ENCODE assay signal across 32 cellular contexts in genomic region chr6:36717871-36718540, GRCh38. TPM values are rescaled to one million over a fixed set of nuclear protein-coding genes. Genes with fewer than 3 reads are reported as not detected.
DNase-seq lines count a peak whose midpoint lies in the region; ATAC-seq, FAIRE-seq and TF ChIP-seq lines count a peak whose summit lies in the region.
"Had no signal": no experiment of that assay in that cellular context is flagged by ENCODE, and none has a peak within 500 bp of the region (broad histone marks: within the 10 kb centered on the region; RNA-seq: fewer than 3 reads in every experiment).

No MANE protein-coding gene starts in this region.

- no peak overlapping the region for H3K18ac ChIP-seq in H1 (ENCODE audit: extremely low read depth, low read length)

- no peak overlapping the region for H2AK5ac ChIP-seq in H1 (ENCODE audit: low read depth, low read length)

- 72% methylated on average over 9 of the region's 12 CpGs; no CpG with 5 or more reads in 1 of the 2 experiments for WGBS in H1 (ENCODE audit: extremely low coverage in 1 of 2, insufficient coverage in 1 of 2, insufficient read length in 1 of 2, insufficient replicate concordance in 2 of 2, low coverage in 1 of 2, low lambda C conversion rate in 2 of 2, missing lambda C conversion rate in 1 of 2), 2 experiments

- no peak overlapping the region for H4K91ac ChIP-seq in H1 (replicated peaks; ENCODE audit: insufficient read length, low read length)

- H2BK120ac ChIP-seq in H1 (replicated peaks; ENCODE audit: low read depth, low read length) = no peak overlapping the region

- H2BK12ac ChIP-seq in H1 (ENCODE audit: low read depth, low read length) = no peak overlapping the region

- H3K79me2 ChIP-seq in H1 (ENCODE audit: control insufficient read depth in 1 of 2, insufficient read depth in 2 of 2, low read length in 2 of 2) = no peaks in the 10 kb centered on the region
- H3K79me2 ChIP-seq: hepatocyte had no signal

- H3K36me3 ChIP-seq in BLaER1 (no peaks in the 10 kb centered on the region), H1 (ENCODE audit: control insufficient read depth in 2 of 4, insufficient read depth in 4 of 4, low read length in 3 of 4) (no peaks in the 10 kb centered on the region)
- H3K36me3 ChIP-seq: brain microvascular endothelial cell, gastrocnemius medialis, pancreas, tibial nerve had no signal

- no peaks in the 10 kb centered on the region for H3K9me3 ChIP-seq in BLaER1
- H3K9me3 ChIP-seq in H1 (ENCODE audit: insufficient read depth in 2 of 2, low read depth in 1 of 2, low read length in 1 of 2) = no peaks in the 10 kb centered on the region
- H3K9me3 ChIP-seq: Caco-2, gastrocnemius medialis, pancreas, tibial nerve had no signal

- no peak overlapping the region for H2BK20ac ChIP-seq in H1 (ENCODE audit: low read length)

- no peak overlapping the region for H2BK15ac ChIP-seq in H1 (ENCODE audit: low read length)

- no peak overlapping the region for H2BK5ac ChIP-seq in H1 (ENCODE audit: low read depth, low read length)

- ATAC-seq in GM18858 (IDR thresholded peaks at IDR 0.05; ENCODE audit: unreplicated experiment) (no peak), left cardiac atrium (no peak)
- ATAC-seq: activated CD8-positive, alpha-beta memory T cell treated with anti-CD3 and anti-CD28 coated beads, Interleukin-2, amount 10 ng/mL, durations not matched to agents 7 days and 5 days; activated T-cell treated with anti-CD3 and anti-CD28 coated beads, Interleukin-2, amount 50 U/mL, for 4 hours; gastrocnemius medialis; pancreas; stimulated activated naive CD8-positive, alpha-beta T cell treated with anti-CD3 and anti-CD28 coated beads, Interleukin-15, amount 100 ng/mL, for 72 hours; WTC11 had no signal

- TF ChIP-seq CTCF in H1 (IDR thresholded peaks at IDR 0.05; ENCODE audit: control extremely low read depth in 1 of 3, insufficient read depth in 1 of 3, low read depth in 1 of 3, low read length in 3 of 3) = no peak

- no peak for TF ChIP-seq RAD21 in H1 (IDR thresholded peaks at IDR 0.05 in 1 of 2, conservative IDR thresholded peaks at IDR 0.05 in 1 of 2; ENCODE audit: low read depth in 2 of 2, low read length in 2 of 2)

- H3K23me2 ChIP-seq in H1 (ENCODE audit: low read depth, low read length) = no peaks in the 10 kb centered on the region

- TF ChIP-seq EP300 in H1 (IDR thresholded peaks at IDR 0.05; ENCODE audit: borderline replicate concordance in 1 of 2, low read depth in 2 of 2, low read length in 2 of 2) = no peak

- intact Hi-C loops in posterior vena cava (cut with DNase I) = no loop called here
- intact Hi-C loops in left cardiac atrium (cut with DNase I) = no loop called here

- H2AFZ ChIP-seq in H1 (ENCODE audit: low read length) = no peak overlapping the region
- H2AFZ ChIP-seq: hepatocyte had no signal

- TF ChIP-seq POLR2A in H1 (IDR thresholded peaks at IDR 0.05; ENCODE audit: control extremely low read depth in 1 of 2, low read depth in 2 of 2, low read length in 2 of 2) = no peak

- H3K4me2 ChIP-seq in BLaER1 (peak overlapping the region; percentile 74), H1 (ENCODE audit: insufficient read depth in 1 of 2, low read depth in 2 of 2, low read length in 2 of 2) (no peak overlapping the region)
- H3K4me2 ChIP-seq: hepatocyte, smooth muscle cell had no signal

- no peak overlapping the region for H3K23ac ChIP-seq in H1 (ENCODE audit: insufficient read length)

- H3K79me1 ChIP-seq in H1 (ENCODE audit: low read depth, low read length) = no peaks in the 10 kb centered on the region; the same call in 1 of the 2 replicates

- H3K14ac ChIP-seq in H1 (ENCODE audit: insufficient read length) = no peak overlapping the region

- H4K20me1 ChIP-seq in BLaER1 = no peaks in the 10 kb centered on the region
- H4K20me1 ChIP-seq in H1 (replicated peaks in 1 of 2; ENCODE audit: control insufficient read depth in 1 of 2, insufficient read depth in 2 of 2, low read length in 2 of 2) = no peaks in the 10 kb centered on the region

- H3K27ac ChIP-seq in BLaER1 = peak overlapping the region; percentile 45; the same call in 1 of the 2 replicates
- no peak overlapping the region for H3K27ac ChIP-seq in H1 (ENCODE audit: low read depth, low read length)
- H3K27ac ChIP-seq: brain microvascular endothelial cell, gastrocnemius medialis, hepatocyte, pancreas, tibial nerve had no signal

- no peak for FAIRE-seq in H1 (lab: Jason Lieb, UNC)
- FAIRE-seq: pancreas had no signal

- POLR2A ChIA-PET in H1 (lab: Charles Lee; ENCODE audit: partially characterized antibody) = interaction anchor here (1.5 kb wide), 1 partner anchor 109 kb away, joined by 7 read pairs; no protein-coding TSS in a partner anchor

- H3K4me1 ChIP-seq in BLaER1 (peaks cover 66% of the 10 kb centered on the region), H1 (replicated peaks in 1 of 4; ENCODE audit: control insufficient read depth in 3 of 4, insufficient read depth in 4 of 4, low read length in 3 of 4) (peaks cover 0 to 9% (median 6%) of the 10 kb centered on the region in 4 experiments; a peak in 5 of 7 replicates)
- H3K4me1 ChIP-seq: Caco-2, gastrocnemius medialis, pancreas, tibial nerve had no signal

- no peak overlapping the region for H3K56ac ChIP-seq in H1 (replicated peaks; ENCODE audit: insufficient read length, low read depth, low read length)

- no peak overlapping the region for H3K4me3 ChIP-seq in BLaER1
- no peak overlapping the region for H3K4me3 ChIP-seq in H1 (ENCODE audit: extremely low read depth in 1 of 4, insufficient read depth in 2 of 4, low read depth in 3 of 4, low read length in 4 of 4)
- H3K4me3 ChIP-seq: gastrocnemius medialis, hepatocyte, pancreas, smooth muscle cell, tibial nerve had no signal

- H3K9ac ChIP-seq in BLaER1 (0 out of 2 replicates have a peak overlapping the region, but pooled peaks have one; percentile 38), H1 (replicated peaks in 1 of 4; ENCODE audit: extremely low read depth in 1 of 4, low read depth in 3 of 4, low read length in 3 of 4) (no peak overlapping the region)

- H4K5ac ChIP-seq in H1 (ENCODE audit: insufficient read length, low read depth, low read length) = no peak overlapping the region

- CTCF ChIA-PET in H1 (lab: Charles Lee; ENCODE audit: partially characterized antibody) = interaction anchor here (0.6 to 5.5 kb wide), 9 partner anchors 9 to 103 kb away, joined by 3 to 21 read pairs (median 6); no protein-coding TSS in a partner anchor

- H3K4ac ChIP-seq in H1 (replicated peaks; ENCODE audit: insufficient read length, low read depth, low read length) = no peak overlapping the region

- H3K27me3 ChIP-seq in BLaER1 (no peaks in the 10 kb centered on the region), H1 (replicated peaks in 1 of 4; ENCODE audit: control insufficient read depth in 3 of 4, extremely low read depth in 1 of 4, insufficient read depth in 3 of 4, low read length in 3 of 4) (no peaks in the 10 kb centered on the region)
- H3K27me3 ChIP-seq: brain microvascular endothelial cell, gastrocnemius medialis, hepatocyte, pancreas, tibial nerve had no signal

- H4K8ac ChIP-seq in H1 (ENCODE audit: extremely low read depth, insufficient read depth, low read length) = peak overlapping the region; percentile 52; the same call in 1 of the 2 replicates

- peak; percentile 14 for DNase-seq in 8988T
- no peak for DNase-seq in H1 (ENCODE audit: low read depth in 1 of 2, low spot score in 2 of 2)
- peak; percentile 64 for DNase-seq in posterior vena cava (ENCODE audit: low spot score)
- DNase-seq in KG1 (lab: John Stamatoyannopoulos, UW) = no peak
- DNase-seq in left cardiac atrium = no peak
- DNase-seq: activated CD4-positive, alpha-beta T cell treated with anti-CD3 and anti-CD28 coated beads, Interleukin-2, amount 50 U/mL, for 4 hours; activated CD8-positive, alpha-beta memory T cell treated with anti-CD3 and anti-CD28 coated beads, Interleukin-2, amount 10 ng/mL, durations not matched to agents 7 days and 5 days; activated naive CD4-positive, alpha-beta T cell; activated T-cell treated with anti-CD3 and anti-CD28 coated beads, Interleukin-2, amount 50 U/mL, for 4 hours; amygdala; brain microvascular endothelial cell; DMS79 treated with DMSO at 0.1 percent for 48 hours; gastrocnemius medialis; GDM1; NCI-H1048; NCI-H1694; nephron progenitor cell; pancreas; retina; stimulated activated CD4-positive, alpha-beta T cell treated with anti-CD3 and anti-CD28 coated beads, Interleukin-1b, Interleukin-23, amount 100 ng/mL, for 48 hours; stimulated activated naive CD8-positive, alpha-beta T cell treated with anti-CD3 and anti-CD28 coated beads, Interleukin-15, amount 100 ng/mL, for 72 hours; T-helper 1 cell had no signal

TF ChIP-seq in H1, 55 proteins besides CTCF, POLR2A, EP300 and RAD21 (continues in another document):
- TF ChIP-seq ASH2L (IDR thresholded peaks at IDR 0.05; ENCODE audit: low read length) (no peak), NANOG (IDR thresholded peaks at IDR 0.05; ENCODE audit: insufficient read depth, low read depth, low read length, poor library complexity, severe bottlenecking) (no peak), KDM1A (IDR thresholded peaks at IDR 0.05; ENCODE audit: borderline replicate concordance, low read length) (no peak), JUND (IDR thresholded peaks at IDR 0.05; ENCODE audit: low read length) (no peak), CBX5 (IDR thresholded peaks at IDR 0.05; ENCODE audit: low read depth, low read length) (no peak)

RNA-seq across cellular contexts. Expression of gene RAB44, which starts 20.4 kb away (rescaled TPM):
- total RNA-seq in H1 (2021; fragmentation: NEBNext Ultra II Directional; extraction: Animal tissue kit (Norgen Biotek cat#: 25700)) = not detected in 2 replicates
- polyA plus RNA-seq in H1 (2011; rRNA removed) = 0.02 and 0.03 TPM in 2 replicates
- 0.06 TPM for polyA plus RNA-seq in H1 (2011; cell fraction: cytosol; rRNA removed)
- polyA plus RNA-seq in H1 (2011; cell fraction: nucleus; rRNA removed) = 0.09 TPM
- 0.11 TPM in 1 of 4 replicates, not detected in the others for polyA plus RNA-seq in H1 (2012, experiment 1 of 2)
- polyA plus RNA-seq in H1 (2012, experiment 2 of 2) = not detected
- 0.02 TPM for polyA plus RNA-seq in H1 (2013, experiment 1 of 2)
- 0.02 TPM for polyA plus RNA-seq in H1 (2013, experiment 2 of 2)
- polyA minus RNA-seq in H1 (2011; rRNA and poly(A)+ RNA removed) = 0.10 TPM in 1 of 2 replicates, not detected in the other
- not detected for polyA minus RNA-seq in H1 (2011; cell fraction: cytosol; rRNA and poly(A)+ RNA removed)
- not detected for polyA minus RNA-seq in H1 (2011; cell fraction: nucleus; rRNA and poly(A)+ RNA removed)
- total RNA-seq in posterior vena cava = under 1 TPM; 0.33 to 0.42 TPM
- total RNA-seq in left cardiac atrium = under 1 TPM; 0.05 to 0.12 TPM
- total RNA-seq: activated CD8-positive, alpha-beta memory T cell treated with anti-CD3 and anti-CD28 coated beads, Interleukin-2, amount 10 ng/mL, durations not matched to agents 7 days and 5 days; Caco-2; cerebellum; hepatocyte; lung microvascular endothelial cell; NCI-H460; smooth muscle cell had no signal
- polyA plus RNA-seq: hepatocyte had no signal

RNA-seq across cellular contexts. Expression of gene CDKN1A, which starts 39.5 kb away (rescaled TPM):
- total RNA-seq in H1 (2021; fragmentation: NEBNext Ultra II Directional; extraction: Animal tissue kit (Norgen Biotek cat#: 25700)) = 14.5 and 15.2 TPM in 2 replicates
- 36.0 and 56.1 TPM in 2 replicates for polyA plus RNA-seq in H1 (2011; rRNA removed)
- polyA plus RNA-seq in H1 (2011; cell fraction: cytosol; rRNA removed) = 26.6 TPM
- polyA plus RNA-seq in H1 (2011; cell fraction: nucleus; rRNA removed) = 39.2 TPM
- 23.5 to 37.7 TPM (median 28.4 TPM) in 4 replicates for polyA plus RNA-seq in H1 (2012, experiment 1 of 2)
- 42.7 TPM for polyA plus RNA-seq in H1 (2012, experiment 2 of 2)
- polyA plus RNA-seq in H1 (2013, experiment 1 of 2) = 15.1 TPM
- 16.1 TPM for polyA plus RNA-seq in H1 (2013, experiment 2 of 2)
- 15.5 and 20.6 TPM in 2 replicates for polyA minus RNA-seq in H1 (2011; rRNA and poly(A)+ RNA removed)
- 14.0 TPM for polyA minus RNA-seq in H1 (2011; cell fraction: cytosol; rRNA and poly(A)+ RNA removed)
- polyA minus RNA-seq in H1 (2011; cell fraction: nucleus; rRNA and poly(A)+ RNA removed) = 33.3 TPM
- total RNA-seq in posterior vena cava (100 to 1,000 TPM in 1 of 2 donors, 10 to 100 TPM in 1; 87.4 to 195 TPM), left cardiac atrium (10 to 100 TPM; 31.5 to 83.0 TPM)

Comparison
In these comparisons a context has a peak if more than half of its experiments do, and no peak if none do; other contexts are left out.
1. DNase-seq: peak in 8988T (single experiment) and posterior vena cava (single experiment); none in H1 (0 of 2), KG1 (single experiment) and left cardiac atrium (single experiment).